ENCODE assay signal across 9 cellular contexts in the genomic region with DNA sequence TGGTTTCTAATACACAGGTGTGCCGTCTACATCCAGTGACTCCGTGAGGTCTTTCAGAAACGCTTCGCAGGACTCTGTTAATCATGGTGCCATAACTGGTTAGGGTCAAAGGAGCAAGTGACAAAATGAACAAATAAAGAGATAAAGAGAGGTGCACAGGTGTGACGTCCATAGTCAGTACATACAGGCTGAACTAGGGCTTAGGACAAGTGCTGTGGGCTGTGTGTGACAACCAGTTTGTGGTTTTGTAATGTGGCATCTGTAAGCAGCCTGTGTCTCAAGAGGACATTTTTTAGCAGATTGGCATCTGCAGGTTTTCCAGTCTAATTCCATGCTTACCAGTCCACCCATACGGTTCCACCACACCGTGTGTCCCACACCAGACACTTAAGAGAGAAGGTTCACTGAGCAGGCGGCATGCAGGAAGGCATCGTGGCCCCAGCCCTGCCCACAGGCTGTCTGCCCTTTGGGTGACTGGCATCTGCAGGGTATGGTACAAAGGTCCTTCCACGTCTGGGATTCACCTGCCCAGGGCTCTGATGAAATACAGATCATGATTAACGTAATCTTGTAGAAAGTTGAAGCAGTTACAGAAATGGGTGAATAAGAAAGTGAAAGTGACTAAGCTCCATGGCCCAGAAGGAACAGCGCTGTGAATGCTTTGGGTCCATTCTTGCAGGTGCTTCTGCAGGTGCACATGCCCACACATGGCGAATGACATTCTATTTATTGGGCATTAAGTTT. TPM values are rescaled to one million over a fixed set of nuclear protein-coding genes. Genes with fewer than 3 reads are reported as not detected.
DNase-seq lines count a peak whose midpoint lies in the region; ATAC-seq, FAIRE-seq and TF ChIP-seq lines count a peak whose summit lies in the region.
"Had no signal": no experiment of that assay in that cellular context is flagged by ENCODE, and none has a peak within 500 bp of the region (broad histone marks: within the 10 kb centered on the region; RNA-seq: fewer than 3 reads in every experiment).

No MANE protein-coding gene starts in this region.

- no peaks in the 10 kb centered on the region for H3K27me3 Mint-ChIP-seq in activated naive CD8-positive, alpha-beta T cell treated with anti-CD3 and anti-CD28 coated beads, Interleukin-2, amount 50 U/mL, for 24 hours

- H3K27me3 ChIP-seq in MG63, result no peaks in the 10 kb centered on the region
- H3K27me3 ChIP-seq: cardiac muscle cell had no signal

- peaks cover 38% of the 10 kb centered on the region for H3K36me3 Mint-ChIP-seq in activated naive CD8-positive, alpha-beta T cell treated with anti-CD3 and anti-CD28 coated beads, Interleukin-2, amount 50 U/mL, for 24 hours (ENCODE audit: low read depth)

- H3K9me3 ChIP-seq in MG63, result peaks cover 9% of the 10 kb centered on the region

- peak overlapping the region; percentile 52 for H3K27ac Mint-ChIP-seq in activated naive CD8-positive, alpha-beta T cell treated with anti-CD3 and anti-CD28 coated beads, Interleukin-2, amount 50 U/mL, for 24 hours

- H3K4me1 Mint-ChIP-seq in activated naive CD8-positive, alpha-beta T cell treated with anti-CD3 and anti-CD28 coated beads, Interleukin-2, amount 50 U/mL, for 24 hours, result peaks cover 9% of the 10 kb centered on the region

- H3K9me3 Mint-ChIP-seq in activated naive CD8-positive, alpha-beta T cell treated with anti-CD3 and anti-CD28 coated beads, Interleukin-2, amount 50 U/mL, for 24 hours, result peaks cover 15% of the 10 kb centered on the region

- no peak overlapping the region for H3K4me3 ChIP-seq in MG63
- H3K4me3 ChIP-seq: cardiac muscle cell had no signal

- H3K4me3 Mint-ChIP-seq in activated naive CD8-positive, alpha-beta T cell treated with anti-CD3 and anti-CD28 coated beads, Interleukin-2, amount 50 U/mL, for 24 hours, result no peak overlapping the region

- ATAC-seq in GM19438 (IDR thresholded peaks at IDR 0.05; ENCODE audit: low read depth, unreplicated experiment) (peak; percentile 88), HG03095 (IDR thresholded peaks at IDR 0.05; ENCODE audit: unreplicated experiment) (peak; percentile 75)
- peak; percentile 71 for ATAC-seq in activated naive CD8-positive, alpha-beta T cell treated with anti-CD3 and anti-CD28 coated beads, Interleukin-2, amount 50 U/mL, for 24 hours

- peak; percentile 33 for DNase-seq in GM12892 (ENCODE audit: insufficient read length)
- DNase-seq in activated naive CD8-positive, alpha-beta T cell treated with anti-CD3 and anti-CD28 coated beads, Interleukin-2, amount 50 U/mL, for 24 hours, result no peak
- DNase-seq in ecto neural progenitor cell (ENCODE audit: low spot score), result no peak
- no peak for DNase-seq in epidermal melanocyte (ENCODE audit: insufficient read length, low spot score)
- DNase-seq in stimulated activated CD4-positive, alpha-beta T cell treated with anti-CD3 and anti-CD28 coated beads, Interleukin-4, amount 100 ng/mL, for 4 hours, result no peak
- DNase-seq in MG63, result no peak

- peak; percentile 73 for FAIRE-seq in GM12892 (lab: Jason Lieb, UNC)

- H3K36me3 ChIP-seq in MG63, result peaks cover 50% of the 10 kb centered on the region
- H3K36me3 ChIP-seq: cardiac muscle cell had no signal

- TF ChIP-seq POLR2A in GM12892 (IDR thresholded peaks at IDR 0.05; ENCODE audit: low read depth, low read length), result no peak

RNA-seq across cellular contexts. Expression of gene SRD5A1, which starts 26.9 kb away (rescaled TPM):
- polyA plus RNA-seq in GM12892 (2012; ENCODE audit: missing spikeins), result 6.5 TPM
- 12.1 and 32.2 TPM in 2 replicates for total RNA-seq in MG63 (2014; rRNA removed; shearing (Covaris generic); ENCODE audit: low replicate concordance)

RNA-seq across cellular contexts. Expression of gene NSUN2, which starts 27.3 kb away (rescaled TPM):
- polyA plus RNA-seq in GM12892 (2012; ENCODE audit: missing spikeins), result 61.9 TPM
- total RNA-seq in MG63 (2014; rRNA removed; shearing (Covaris generic); ENCODE audit: low replicate concordance), result 74.4 and 90.4 TPM in 2 replicates

RNA-seq across cellular contexts. Expression of gene TENT4A, which starts 53.1 kb away (rescaled TPM):
- 18.4 TPM for polyA plus RNA-seq in GM12892 (2012; ENCODE audit: missing spikeins)
- 9.9 and 14.6 TPM in 2 replicates for total RNA-seq in MG63 (2014; rRNA removed; shearing (Covaris generic); ENCODE audit: low replicate concordance)
